Comparison of ENCODE assay signal across 1 cellular context in genomic region chr17:4014148-4014927, GRCh38.
TF ChIP-seq lines count a peak whose summit lies in the region.

No MANE protein-coding gene starts in this region.

TF ChIP-seq in HepG2, 621 proteins besides CTCF, POLR2A, EP300 and RAD21 (continued from another document and continues in another):
- TF ChIP-seq ZNF326 (CRISPR knock-in tag; IDR thresholded peaks at IDR 0.05; ENCODE audit: borderline replicate concordance) (no peak), NFYC (CRISPR knock-in tag; IDR thresholded peaks at IDR 0.05) (no peak), ZNF382 (CRISPR knock-in tag; IDR thresholded peaks at IDR 0.05; ENCODE audit: borderline replicate concordance) (no peak), NCOA2 (CRISPR knock-in tag; IDR thresholded peaks at IDR 0.05) (peak; percentile 59; the same call in 1 of the 2 replicates), TCF12 (IDR thresholded peaks at IDR 0.05) (no peak), TCF12 (CRISPR knock-in tag; IDR thresholded peaks at IDR 0.05) (peak; percentile 18; the same call in 1 of the 2 replicates), PTBP1 (IDR thresholded peaks at IDR 0.05; ENCODE audit: low read depth, low read length, poor library complexity, severe bottlenecking) (no peak), ZNF136 (CRISPR knock-in tag; IDR thresholded peaks at IDR 0.05; ENCODE audit: low read depth) (no peak), JUN (CRISPR knock-in tag; IDR thresholded peaks at IDR 0.05) (no peak), ZFY (CRISPR knock-in tag; IDR thresholded peaks at IDR 0.05) (peak; percentile 46; the same call in 1 of the 2 replicates), HMG20B (CRISPR knock-in tag; conservative IDR thresholded peaks at IDR 0.05) (no peak), DNMT3B (CRISPR knock-in tag; conservative IDR thresholded peaks at IDR 0.05) (no peak), ZNF205 (CRISPR knock-in tag; IDR thresholded peaks at IDR 0.05) (peak; percentile 75), AHR (CRISPR knock-in tag; IDR thresholded peaks at IDR 0.05) (no peak), CSRNP2 (CRISPR knock-in tag; conservative IDR thresholded peaks at IDR 0.05; ENCODE audit: low read depth) (no peak), MTA1 (CRISPR knock-in tag; IDR thresholded peaks at IDR 0.05; ENCODE audit: borderline replicate concordance) (peak; percentile 73; the same call in 1 of the 2 replicates), SATB2 (CRISPR knock-in tag; IDR thresholded peaks at IDR 0.05) (no peak), ZFX (CRISPR knock-in tag; IDR thresholded peaks at IDR 0.05; ENCODE audit: low read depth) (peak; percentile 61; the same call in 1 of the 2 replicates), ATM (IDR thresholded peaks at IDR 0.05; ENCODE audit: borderline replicate concordance) (no peak), ZNF646 (CRISPR knock-in tag; IDR thresholded peaks at IDR 0.05) (0 out of 2 replicates have a peak, but pooled peaks have one; percentile 44), THAP7 (CRISPR knock-in tag; IDR thresholded peaks at IDR 0.05) (peak; percentile 47; the same call in 1 of the 2 replicates), HNRNPUL1 (IDR thresholded peaks at IDR 0.05; ENCODE audit: low read depth, low read length) (no peak), NFE2L2 (IDR thresholded peaks at IDR 0.05; ENCODE audit: low read length) (no peak), SMAD3 (CRISPR knock-in tag; IDR thresholded peaks at IDR 0.05) (no peak), GTF3A (CRISPR knock-in tag; conservative IDR thresholded peaks at IDR 0.05) (no peak), CSRNP1 (CRISPR knock-in tag; IDR thresholded peaks at IDR 0.05) (no peak), E2F2 (CRISPR knock-in tag; IDR thresholded peaks at IDR 0.05; ENCODE audit: borderline replicate concordance) (no peak), NR2C2 (CRISPR knock-in tag; IDR thresholded peaks at IDR 0.05; ENCODE audit: borderline replicate concordance) (no peak; the same call in 1 of the 2 replicates), ZNF230 (CRISPR knock-in tag; IDR thresholded peaks at IDR 0.05) (no peak), SRSF1 (optimal IDR thresholded peaks at IDR 0.05; ENCODE audit: low read depth, low read length) (peak; percentile 50), FOXO4 (CRISPR knock-in tag; conservative IDR thresholded peaks at IDR 0.05) (no peak), NKX3-1 (CRISPR knock-in tag; IDR thresholded peaks at IDR 0.05) (no peak), SAP130 (CRISPR knock-in tag; IDR thresholded peaks at IDR 0.05; ENCODE audit: low read depth) (peak; percentile 84), GPN1 (CRISPR knock-in tag; IDR thresholded peaks at IDR 0.05; ENCODE audit: borderline replicate concordance) (no peak), ELF4 (CRISPR knock-in tag; IDR thresholded peaks at IDR 0.05; ENCODE audit: borderline replicate concordance) (no peak), ZNF333 (CRISPR knock-in tag; IDR thresholded peaks at IDR 0.05; ENCODE audit: borderline replicate concordance) (no peak), U2AF2 (IDR thresholded peaks at IDR 0.05; ENCODE audit: low read depth, low read length) (no peak), FOXP1 (IDR thresholded peaks at IDR 0.05) (no peak), FOXP1 (CRISPR knock-in tag; IDR thresholded peaks at IDR 0.05) (peak; percentile 12; the same call in 1 of the 2 replicates), EHMT2 (IDR thresholded peaks at IDR 0.05; ENCODE audit: borderline replicate concordance, low read depth, low read length) (no peak), ZNF674 (CRISPR knock-in tag; IDR thresholded peaks at IDR 0.05; ENCODE audit: low read depth) (no peak), ZNF232 (CRISPR knock-in tag; IDR thresholded peaks at IDR 0.05; ENCODE audit: borderline replicate concordance) (no peak), ZBTB7B (CRISPR knock-in tag; IDR thresholded peaks at IDR 0.05) (no peak), HOXA9 (CRISPR knock-in tag; IDR thresholded peaks at IDR 0.05; ENCODE audit: borderline replicate concordance) (no peak), TRAFD1 (CRISPR knock-in tag; IDR thresholded peaks at IDR 0.05; ENCODE audit: borderline replicate concordance) (no peak), ZNF83 (CRISPR knock-in tag; IDR thresholded peaks at IDR 0.05; ENCODE audit: borderline replicate concordance) (no peak; the same call in 1 of the 2 replicates), ZNF274 (CRISPR knock-in tag; IDR thresholded peaks at IDR 0.05) (no peak), TCF7 (IDR thresholded peaks at IDR 0.05; ENCODE audit: low read depth) (no peak), KLF13 (CRISPR knock-in tag; IDR thresholded peaks at IDR 0.05) (no peak), ZNF564 (CRISPR knock-in tag; IDR thresholded peaks at IDR 0.05) (peak; percentile 82; the same call in 1 of the 2 replicates), SIN3A (IDR thresholded peaks at IDR 0.05; ENCODE audit: borderline replicate concordance, low read depth, low read length) (no peak)
- TF ChIP-seq, protein P1, sequence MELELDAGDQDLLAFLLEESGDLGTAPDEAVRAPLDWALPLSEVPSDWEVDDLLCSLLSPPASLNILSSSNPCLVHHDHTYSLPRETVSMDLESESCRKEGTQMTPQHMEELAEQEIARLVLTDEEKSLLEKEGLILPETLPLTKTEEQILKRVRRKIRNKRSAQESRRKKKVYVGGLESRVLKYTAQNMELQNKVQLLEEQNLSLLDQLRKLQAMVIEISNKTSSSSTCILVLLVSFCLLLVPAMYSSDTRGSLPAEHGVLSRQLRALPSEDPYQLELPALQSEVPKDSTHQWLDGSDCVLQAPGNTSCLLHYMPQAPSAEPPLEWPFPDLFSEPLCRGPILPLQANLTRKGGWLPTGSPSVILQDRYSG (CRISPR knock-in tag; IDR thresholded peaks at IDR 0.05) = no peak
- TF ChIP-seq, protein P2, sequence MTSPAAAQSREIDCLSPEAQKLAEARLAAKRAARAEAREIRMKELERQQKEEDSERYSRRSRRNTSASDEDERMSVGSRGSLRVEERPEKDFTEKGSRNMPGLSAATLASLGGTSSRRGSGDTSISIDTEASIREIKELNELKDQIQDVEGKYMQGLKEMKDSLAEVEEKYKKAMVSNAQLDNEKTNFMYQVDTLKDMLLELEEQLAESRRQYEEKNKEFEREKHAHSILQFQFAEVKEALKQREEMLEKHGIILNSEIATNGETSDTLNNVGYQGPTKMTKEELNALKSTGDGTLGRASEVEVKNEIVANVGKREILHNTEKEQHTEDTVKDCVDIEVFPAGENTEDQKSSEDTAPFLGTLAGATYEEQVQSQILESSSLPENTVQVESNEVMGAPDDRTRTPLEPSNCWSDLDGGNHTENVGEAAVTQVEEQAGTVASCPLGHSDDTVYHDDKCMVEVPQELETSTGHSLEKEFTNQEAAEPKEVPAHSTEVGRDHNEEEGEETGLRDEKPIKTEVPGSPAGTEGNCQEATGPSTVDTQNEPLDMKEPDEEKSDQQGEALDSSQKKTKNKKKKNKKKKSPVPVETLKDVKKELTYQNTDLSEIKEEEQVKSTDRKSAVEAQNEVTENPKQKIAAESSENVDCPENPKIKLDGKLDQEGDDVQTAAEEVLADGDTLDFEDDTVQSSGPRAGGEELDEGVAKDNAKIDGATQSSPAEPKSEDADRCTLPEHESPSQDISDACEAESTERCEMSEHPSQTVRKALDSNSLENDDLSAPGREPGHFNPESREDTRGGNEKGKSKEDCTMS (CRISPR knock-in tag; conservative IDR thresholded peaks at IDR 0.05) = no peak
